In the genomic region with DNA sequence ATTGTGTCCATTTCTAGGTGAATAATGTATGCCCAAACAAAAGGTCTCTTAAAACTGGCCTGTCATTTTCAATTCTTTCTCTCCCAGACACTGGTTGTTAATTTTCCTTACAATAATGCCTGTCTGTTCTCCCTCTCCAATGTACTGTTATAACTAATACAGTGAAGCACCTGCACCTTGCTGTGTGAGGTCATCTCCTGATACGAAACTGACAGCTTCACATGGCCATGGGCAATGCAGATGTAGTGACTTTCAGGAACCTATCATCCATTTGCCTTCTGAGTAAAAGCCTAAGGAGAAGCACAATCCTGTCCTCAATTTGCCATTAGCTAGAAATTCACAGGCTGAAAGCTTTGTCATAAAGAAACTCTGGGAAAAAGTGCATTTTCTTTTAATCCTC, we compare ENCODE assay signal across 1 cellular context.
TF ChIP-seq lines count a peak whose summit lies in the region.

No MANE protein-coding gene starts in this region.

TF ChIP-seq in SK-N-SH treated with all-trans-retinoic acid at 6 μM for 48 hours, 23 proteins besides CTCF, POLR2A, EP300 and RAD21 (continued from another document):
- TF ChIP-seq, protein P1, sequence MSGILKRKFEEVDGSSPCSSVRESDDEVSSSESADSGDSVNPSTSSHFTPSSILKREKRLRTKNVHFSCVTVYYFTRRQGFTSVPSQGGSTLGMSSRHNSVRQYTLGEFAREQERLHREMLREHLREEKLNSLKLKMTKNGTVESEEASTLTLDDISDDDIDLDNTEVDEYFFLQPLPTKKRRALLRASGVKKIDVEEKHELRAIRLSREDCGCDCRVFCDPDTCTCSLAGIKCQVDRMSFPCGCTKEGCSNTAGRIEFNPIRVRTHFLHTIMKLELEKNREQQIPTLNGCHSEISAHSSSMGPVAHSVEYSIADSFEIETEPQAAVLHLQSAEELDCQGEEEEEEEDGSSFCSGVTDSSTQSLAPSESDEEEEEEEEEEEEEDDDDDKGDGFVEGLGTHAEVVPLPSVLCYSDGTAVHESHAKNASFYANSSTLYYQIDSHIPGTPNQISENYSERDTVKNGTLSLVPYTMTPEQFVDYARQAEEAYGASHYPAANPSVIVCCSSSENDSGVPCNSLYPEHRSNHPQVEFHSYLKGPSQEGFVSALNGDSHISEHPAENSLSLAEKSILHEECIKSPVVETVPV (CRISPR knock-in tag; IDR thresholded peaks at IDR 0.05), result no peak
- TF ChIP-seq RARB (CRISPR knock-in tag; IDR thresholded peaks at IDR 0.05) (no peak), ZC3H10 (CRISPR knock-in tag; IDR thresholded peaks at IDR 0.05) (no peak), ARNTL (CRISPR knock-in tag; IDR thresholded peaks at IDR 0.05; ENCODE audit: borderline replicate concordance, low read depth) (no peak), TCF4 (CRISPR knock-in tag; IDR thresholded peaks at IDR 0.05; ENCODE audit: borderline replicate concordance) (no peak), ISL1 (CRISPR knock-in tag; IDR thresholded peaks at IDR 0.05) (no peak), SNAI2 (CRISPR knock-in tag; IDR thresholded peaks at IDR 0.05) (no peak), CSDC2 (CRISPR knock-in tag; IDR thresholded peaks at IDR 0.05) (no peak), ZFP30 (CRISPR knock-in tag; IDR thresholded peaks at IDR 0.05) (no peak), ZNF8 (CRISPR knock-in tag; IDR thresholded peaks at IDR 0.05) (no peak), PPARA (CRISPR knock-in tag; IDR thresholded peaks at IDR 0.05; ENCODE audit: borderline replicate concordance) (no peak), GLIS3 (CRISPR knock-in tag; IDR thresholded peaks at IDR 0.05) (no peak)
